13 cellular contexts compared by ENCODE assay signal in genomic region chr15:29114277-29115092, GRCh38.
DNase-seq lines count a peak whose midpoint lies in the region; ATAC-seq and TF ChIP-seq lines count a peak whose summit lies in the region.
"Had no signal": no experiment of that assay in that cellular context is flagged by ENCODE, and none has a peak within 500 bp of the region (broad histone marks: within the 10 kb centered on the region; RNA-seq: fewer than 3 reads in every experiment).

No MANE protein-coding gene starts in this region.

- H3K4me3 ChIP-seq in BLaER1 (no peak overlapping the region), HCT116 (replicated peaks in 1 of 2; ENCODE audit: low read depth in 1 of 2, low read length in 2 of 2) (no peak overlapping the region), HAP-1 (no peak overlapping the region)

- no peaks in the 10 kb centered on the region for H3K9me2 ChIP-seq in HCT116 (ENCODE audit: insufficient read depth)

- H3K9ac ChIP-seq in BLaER1, result no peak overlapping the region
- no peak overlapping the region for H3K9ac ChIP-seq in HCT116 (ENCODE audit: low read length)

- no peaks in the 10 kb centered on the region for H3K36me3 Mint-ChIP-seq in chondrocyte (ENCODE audit: low read depth)
- H3K36me3 Mint-ChIP-seq in natural killer cell treated with Interleukin-12 subunit alpha and Interleukin-12 subunit beta and Interleukin-15 and Interleukin-18, amount 100 ng/mL, for 72 hours, result no peaks in the 10 kb centered on the region

- POLR2A ChIA-PET in HCT116 (lab: Charles Lee), result no interaction called here

- ATAC-seq in HCT116, result peak; percentile 24; the same call in 1 of the 2 replicates
- peak in 1 of 2 donors; percentile 24 for ATAC-seq in natural killer cell treated with Interleukin-12 subunit alpha and Interleukin-12 subunit beta and Interleukin-15 and Interleukin-18, amount 100 ng/mL, for 72 hours
- ATAC-seq in HG03442 (IDR thresholded peaks at IDR 0.05; ENCODE audit: unreplicated experiment), result no peak
- ATAC-seq in GM18498 (IDR thresholded peaks at IDR 0.05; ENCODE audit: unreplicated experiment), result no peak

- H2AFZ ChIP-seq in HCT116 (ENCODE audit: low read depth, low read length, poor library complexity, severe bottlenecking), result no peak overlapping the region

- CTCF ChIA-PET in HCT116 (lab: Charles Lee), result no interaction called here

- in situ Hi-C loops in HAP-1 (cut with MboI; ENCODE audit: low sequenced_read_pairs), result no loop called here

- BruUV-seq in HCT116 (replicated peaks; lab: Mats Ljungman, UMichigan), result no TSS peak

- H3K27ac Mint-ChIP-seq in chondrocyte (ENCODE audit: unreplicated experiment), result no peak overlapping the region
- peak overlapping the region in 1 of 2 donors; percentile 57 for H3K27ac Mint-ChIP-seq in natural killer cell treated with Interleukin-12 subunit alpha and Interleukin-12 subunit beta and Interleukin-15 and Interleukin-18, amount 100 ng/mL, for 72 hours
- H3K27ac Mint-ChIP-seq: activated B cell treated with CpG ODN at 0.5 μM for 24 hours had no signal

- H3K27me3 Mint-ChIP-seq in chondrocyte (ENCODE audit: low read depth), result peaks cover 3% of the 10 kb centered on the region
- H3K27me3 Mint-ChIP-seq in natural killer cell treated with Interleukin-12 subunit alpha and Interleukin-12 subunit beta and Interleukin-15 and Interleukin-18, amount 100 ng/mL, for 72 hours, result peaks cover 0 to 4% of the 10 kb centered on the region in 2 donors

- TF ChIP-seq POLR2A in HCT116 (IDR thresholded peaks at IDR 0.05; ENCODE audit: borderline replicate concordance, extremely low read depth, insufficient read depth, insufficient read length), result no peak

- H3K9me3 Mint-ChIP-seq in chondrocyte (ENCODE audit: low read depth), result no peaks in the 10 kb centered on the region
- no peaks in the 10 kb centered on the region for H3K9me3 Mint-ChIP-seq in natural killer cell treated with Interleukin-12 subunit alpha and Interleukin-12 subunit beta and Interleukin-15 and Interleukin-18, amount 100 ng/mL, for 72 hours
- H3K9me3 Mint-ChIP-seq: activated B cell treated with CpG ODN at 0.5 μM for 24 hours had no signal

- H3K4me2 ChIP-seq in BLaER1, result peak overlapping the region; percentile 98
- H3K4me2 ChIP-seq in HCT116 (ENCODE audit: low read length), result no peak overlapping the region

- H3K4me1 ChIP-seq in BLaER1 (peaks cover 14% of the 10 kb centered on the region), HCT116 (ENCODE audit: control insufficient read depth in 1 of 2, insufficient read depth in 2 of 2, low read length in 2 of 2) (no peaks in the 10 kb centered on the region), HAP-1 (no peaks in the 10 kb centered on the region)

- H4K20me1 ChIP-seq in BLaER1 (no peaks in the 10 kb centered on the region), HCT116 (ENCODE audit: insufficient read depth) (no peaks in the 10 kb centered on the region)

- DNase-seq in HCT116 (ENCODE audit: low read depth, low spot score) (no peak), chondrocyte (ENCODE audit: low spot score) (no peak), HAP-1 (ENCODE audit: low spot score in 2 of 2) (no peak), NCI-H1694 (lab: John Stamatoyannopoulos, UW) (no peak)
- DNase-seq in natural killer cell treated with Interleukin-12 subunit alpha and Interleukin-12 subunit beta and Interleukin-15 and Interleukin-18, amount 100 ng/mL, for 72 hours (ENCODE audit: low spot score), result no peak
- DNase-seq: activated B cell treated with CpG ODN at 0.5 μM for 24 hours; cerebellar nuclear complex; NCI-H2171; stimulated activated CD4-positive, alpha-beta T cell treated with anti-CD3 and anti-CD28 coated beads, Interleukin-4, amount 100 ng/mL, for 1 hour; stimulated activated naive CD4-positive, alpha-beta T cell treated with Interleukin-2 at 50 U/mL for 16 hours had no signal

- H3K9me3 ChIP-seq in BLaER1 (no peaks in the 10 kb centered on the region), HCT116 (ENCODE audit: control insufficient read depth in 1 of 2, insufficient read depth in 1 of 2, low read depth in 1 of 2, low read length in 2 of 2) (no peaks in the 10 kb centered on the region), HAP-1 (no peaks in the 10 kb centered on the region)

- peak overlapping the region; percentile 62 for H3K4me3 Mint-ChIP-seq in chondrocyte (ENCODE audit: unreplicated experiment)
- H3K4me3 Mint-ChIP-seq in natural killer cell treated with Interleukin-12 subunit alpha and Interleukin-12 subunit beta and Interleukin-15 and Interleukin-18, amount 100 ng/mL, for 72 hours, result peak overlapping the region; percentile 7
- H3K4me3 Mint-ChIP-seq: activated B cell treated with CpG ODN at 0.5 μM for 24 hours had no signal

- peaks cover 15% of the 10 kb centered on the region for H3K4me1 Mint-ChIP-seq in chondrocyte (ENCODE audit: low read depth)
- peaks cover 13 to 17% of the 10 kb centered on the region in 2 donors for H3K4me1 Mint-ChIP-seq in natural killer cell treated with Interleukin-12 subunit alpha and Interleukin-12 subunit beta and Interleukin-15 and Interleukin-18, amount 100 ng/mL, for 72 hours (ENCODE audit: low read depth in 2 of 2)

- RAD21 ChIA-PET in HCT116 (lab: Charles Lee; ENCODE audit: low non-redundant PET in 1 of 2, low total read pairs in 2 of 2, uncharacterized antibody in 2 of 2, unreplicated experiment in 2 of 2), result no interaction called here

- H3K79me2 ChIP-seq in HCT116 (ENCODE audit: insufficient read depth, low read length), result no peaks in the 10 kb centered on the region

- no peak for TF ChIP-seq RAD21 in HCT116 (IDR thresholded peaks at IDR 0.05; ENCODE audit: low read depth)

- H3K27ac ChIP-seq in BLaER1 (no peak overlapping the region), HCT116 (ENCODE audit: low read depth, low read length) (no peak overlapping the region)

- H3K36me3 ChIP-seq in BLaER1 (no peaks in the 10 kb centered on the region), HCT116 (ENCODE audit: control insufficient read depth in 1 of 2, insufficient read depth in 2 of 2, low read length in 2 of 2) (no peaks in the 10 kb centered on the region), HAP-1 (replicated peaks) (no peaks in the 10 kb centered on the region)

- intact Hi-C loops in HCT116 (cut with micrococcal nuclease), result no loop called here

- no peaks in the 10 kb centered on the region for H3K27me3 ChIP-seq in BLaER1
- peaks cover 11% of the 10 kb centered on the region; the same call in 1 of the 2 replicates for H3K27me3 ChIP-seq in HCT116 (ENCODE audit: insufficient read depth, low read length)
- no peaks in the 10 kb centered on the region for H3K27me3 ChIP-seq in HAP-1 (ENCODE audit: low read depth)

- no peak for TF ChIP-seq CTCF in HCT116 (IDR thresholded peaks at IDR 0.05 in 2 of 3, conservative IDR thresholded peaks at IDR 0.05 in 1 of 3; ENCODE audit: borderline replicate concordance in 1 of 3, insufficient read depth in 1 of 3, low read depth in 2 of 3, low read length in 2 of 3)
- TF ChIP-seq CTCF in chondrocyte (IDR thresholded peaks at IDR 0.05), result no peak

TF ChIP-seq in HCT116, 20 proteins besides CTCF, POLR2A, EP300 and RAD21:
- TF ChIP-seq ELF1 (IDR thresholded peaks at IDR 0.05; ENCODE audit: borderline replicate concordance, low read depth) (no peak), MAX (IDR thresholded peaks at IDR 0.05) (no peak), TCF7L2 (IDR thresholded peaks at IDR 0.05; ENCODE audit: borderline replicate concordance, extremely low read depth, insufficient read depth, insufficient read length) (no peak), ZBTB33 (IDR thresholded peaks at IDR 0.05; ENCODE audit: extremely low read depth, insufficient replicate concordance, low read length) (no peak), JUND (IDR thresholded peaks at IDR 0.05) (no peak), SP1 (IDR thresholded peaks at IDR 0.05; ENCODE audit: low read depth) (no peak), CBX3 (IDR thresholded peaks at IDR 0.05; ENCODE audit: low read depth) (no peak), POLR2AphosphoS5 (IDR thresholded peaks at IDR 0.05; ENCODE audit: low read depth, low read length) (no peak), ATF3 (IDR thresholded peaks at IDR 0.05) (no peak), YY1 (IDR thresholded peaks at IDR 0.05; ENCODE audit: extremely low read depth, insufficient replicate concordance, low read depth, low read length) (no peak), EZH2phosphoT487 (IDR thresholded peaks at IDR 0.05; ENCODE audit: borderline replicate concordance) (no peak), SIN3A (IDR thresholded peaks at IDR 0.05; ENCODE audit: low read depth) (no peak), CEBPB (IDR thresholded peaks at IDR 0.05; ENCODE audit: low read depth) (no peak)
